1 cellular context compared by ENCODE assay signal in the genomic region with DNA sequence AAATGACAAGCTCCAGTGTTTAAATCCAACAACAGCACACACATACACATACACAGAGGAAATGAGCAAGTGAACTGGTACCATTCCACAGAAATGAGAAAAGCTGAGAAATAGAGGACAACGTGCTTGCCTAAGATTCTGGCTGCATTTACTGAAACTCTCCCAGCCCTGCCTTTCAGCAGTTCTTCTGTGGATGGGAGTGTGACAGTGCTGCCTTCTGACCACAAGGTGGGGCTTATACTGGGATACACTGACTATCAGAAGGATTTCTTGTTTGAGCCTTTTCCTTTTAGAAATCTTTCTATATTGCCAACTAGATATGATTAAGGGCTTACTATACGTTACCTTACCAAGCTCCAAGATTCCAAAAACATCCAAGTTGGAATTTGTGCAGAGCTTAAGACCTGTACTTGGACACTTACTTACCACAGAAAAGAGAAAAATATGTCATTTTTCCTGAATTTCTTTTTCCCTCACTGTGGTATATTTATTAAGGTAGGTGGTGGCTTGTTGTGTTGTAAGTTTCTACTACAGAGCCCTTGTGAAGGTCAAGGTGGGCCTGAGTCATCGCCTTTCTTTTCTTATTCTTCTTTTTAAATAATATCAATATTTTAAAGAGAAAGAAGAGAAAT.
TF ChIP-seq lines count a peak whose summit lies in the region.

No MANE protein-coding gene starts in this region.

TF ChIP-seq in H1, 55 proteins besides CTCF, POLR2A, EP300 and RAD21 (continued from another document):
- TF ChIP-seq, protein P1, sequence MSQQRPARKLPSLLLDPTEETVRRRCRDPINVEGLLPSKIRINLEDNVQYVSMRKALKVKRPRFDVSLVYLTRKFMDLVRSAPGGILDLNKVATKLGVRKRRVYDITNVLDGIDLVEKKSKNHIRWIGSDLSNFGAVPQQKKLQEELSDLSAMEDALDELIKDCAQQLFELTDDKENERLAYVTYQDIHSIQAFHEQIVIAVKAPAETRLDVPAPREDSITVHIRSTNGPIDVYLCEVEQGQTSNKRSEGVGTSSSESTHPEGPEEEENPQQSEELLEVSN (IDR thresholded peaks at IDR 0.05) = no peak
- TF ChIP-seq RFX5 (IDR thresholded peaks at IDR 0.05; ENCODE audit: borderline replicate concordance, low read depth, low read length) (no peak), EZH2 (IDR thresholded peaks at IDR 0.05; ENCODE audit: low read depth, low read length, severe bottlenecking) (no peak), KDM4A (IDR thresholded peaks at IDR 0.05; ENCODE audit: low read depth, low read length, severe bottlenecking) (no peak), FOSL1 (IDR thresholded peaks at IDR 0.05; ENCODE audit: insufficient read depth, low read depth, low read length) (no peak), SP2 (IDR thresholded peaks at IDR 0.05; ENCODE audit: low read length) (no peak), PHF8 (conservative IDR thresholded peaks at IDR 0.05; ENCODE audit: low read depth, low read length) (no peak)
